In genomic region chr5:141528401-141528984, GRCh38 we compare ENCODE assay signal across 10 cellular contexts. TPM values are rescaled to one million over a fixed set of nuclear protein-coding genes. Genes with fewer than 3 reads are reported as not detected.
DNase-seq lines count a peak whose midpoint lies in the region; ATAC-seq and TF ChIP-seq lines count a peak whose summit lies in the region.
"Had no signal": no experiment of that assay in that cellular context is flagged by ENCODE, and none has a peak within 500 bp of the region (broad histone marks: within the 10 kb centered on the region; RNA-seq: fewer than 3 reads in every experiment).

No MANE protein-coding gene starts in this region.

- H3K9me3 Mint-ChIP-seq in stimulated activated naive CD8-positive, alpha-beta T cell treated with anti-CD3 and anti-CD28 coated beads, Interleukin-15, Interleukin-2, amounts not matched to agents 100 ng/mL and 50 ng/mL, for 24 hours: no peaks in the 10 kb centered on the region
- no peaks in the 10 kb centered on the region for H3K9me3 Mint-ChIP-seq in nephron progenitor cell

- no peaks in the 10 kb centered on the region for H3K27me3 Mint-ChIP-seq in stimulated activated naive CD8-positive, alpha-beta T cell treated with anti-CD3 and anti-CD28 coated beads, Interleukin-15, Interleukin-2, amounts not matched to agents 100 ng/mL and 50 ng/mL, for 24 hours
- H3K27me3 Mint-ChIP-seq in nephron progenitor cell (ENCODE audit: low read depth, poor library complexity): peaks cover 6% of the 10 kb centered on the region

- H3K79me2 ChIP-seq in fibroblast of lung (ENCODE audit: control insufficient read depth, insufficient read depth, low read length): no peaks in the 10 kb centered on the region

- no peaks in the 10 kb centered on the region for H4K20me1 ChIP-seq in fibroblast of lung (ENCODE audit: control insufficient read depth, extremely low read depth, insufficient read depth, low read length)

- peaks cover 4% of the 10 kb centered on the region for H3K36me3 ChIP-seq in fibroblast of lung (ENCODE audit: control insufficient read depth, insufficient read depth, low read length)

- H3K36me3 Mint-ChIP-seq in stimulated activated naive CD8-positive, alpha-beta T cell treated with anti-CD3 and anti-CD28 coated beads, Interleukin-15, Interleukin-2, amounts not matched to agents 100 ng/mL and 50 ng/mL, for 24 hours (ENCODE audit: low read depth): peaks cover 28% of the 10 kb centered on the region
- peaks cover 51% of the 10 kb centered on the region for H3K36me3 Mint-ChIP-seq in nephron progenitor cell (ENCODE audit: low read depth)

- peaks cover 47% of the 10 kb centered on the region for H3K4me1 ChIP-seq in fibroblast of lung (ENCODE audit: control insufficient read depth, extremely low read depth, insufficient read depth, low read length)

- H3K4me3 ChIP-seq in fibroblast of lung (replicated peaks in 1 of 4; ENCODE audit: control extremely low read depth in 1 of 4, insufficient read depth in 1 of 4, low read depth in 3 of 4, low read length in 4 of 4): no peak overlapping the region

- no peak overlapping the region for H3K9ac ChIP-seq in fibroblast of lung (ENCODE audit: insufficient read depth, low read length)

- no peak for DNase-seq in stimulated activated naive CD8-positive, alpha-beta T cell treated with anti-CD3 and anti-CD28 coated beads, Interleukin-15, Interleukin-2, amounts not matched to agents 100 U/mL and 50 U/mL, for 24 hours
- DNase-seq in fibroblast of lung (ENCODE audit: low read depth in 2 of 2): peak; percentile 55 to 67
- no peak for DNase-seq in nephron progenitor cell
- DNase-seq in erythroblast (lab: John Stamatoyannopoulos, UW): no peak
- DNase-seq in HCEC 1CT: no peak
- no peak for DNase-seq in stimulated activated CD4-positive, alpha-beta T cell treated with anti-CD3 and anti-CD28 coated beads, Interleukin-4, amount 100 ng/mL, for 4 hours
- DNase-seq: activated CD8-positive, alpha-beta memory T cell treated with anti-CD3 and anti-CD28 coated beads for 24 hours had no signal

- peaks cover 13% of the 10 kb centered on the region for H3K4me1 Mint-ChIP-seq in stimulated activated naive CD8-positive, alpha-beta T cell treated with anti-CD3 and anti-CD28 coated beads, Interleukin-15, Interleukin-2, amounts not matched to agents 100 ng/mL and 50 ng/mL, for 24 hours (ENCODE audit: low read depth)
- H3K4me1 Mint-ChIP-seq in nephron progenitor cell: peaks cover 29% of the 10 kb centered on the region

- H3K4me2 ChIP-seq in fibroblast of lung (ENCODE audit: extremely low read depth, insufficient read depth, low read length): peak overlapping the region; percentile 59

- no peak for TF ChIP-seq POLR2A in erythroblast (IDR thresholded peaks at IDR 0.05; ENCODE audit: low read length)

- peak overlapping the region; percentile 76 for H3K27ac Mint-ChIP-seq in stimulated activated naive CD8-positive, alpha-beta T cell treated with anti-CD3 and anti-CD28 coated beads, Interleukin-15, Interleukin-2, amounts not matched to agents 100 ng/mL and 50 ng/mL, for 24 hours
- H3K27ac Mint-ChIP-seq in nephron progenitor cell: peak overlapping the region; percentile 21

- H3K9me3 ChIP-seq in fibroblast of lung (ENCODE audit: control insufficient read depth, insufficient read depth, low read depth, low read length): no peaks in the 10 kb centered on the region

- no peak for TF ChIP-seq CTCF in fibroblast of lung (conservative IDR thresholded peaks at IDR 0.05 in 1 of 2, IDR thresholded peaks at IDR 0.05 in 1 of 2; ENCODE audit: low read depth in 1 of 2, low read length in 2 of 2)
- no peak for TF ChIP-seq CTCF in nephron progenitor cell (IDR thresholded peaks at IDR 0.05)

- H2AFZ ChIP-seq in fibroblast of lung (ENCODE audit: low read length): no peak overlapping the region

- H3K27me3 ChIP-seq in fibroblast of lung (ENCODE audit: control insufficient read depth, insufficient read depth, low read length): no peaks in the 10 kb centered on the region

- ATAC-seq in stimulated activated naive CD8-positive, alpha-beta T cell treated with anti-CD3 and anti-CD28 coated beads, Interleukin-15, Interleukin-2, amounts not matched to agents 100 U/mL and 50 U/mL, for 24 hours: no peak
- no peak for ATAC-seq in HG02938 (IDR thresholded peaks at IDR 0.05; ENCODE audit: unreplicated experiment)

- H3K4me3 Mint-ChIP-seq in stimulated activated naive CD8-positive, alpha-beta T cell treated with anti-CD3 and anti-CD28 coated beads, Interleukin-15, Interleukin-2, amounts not matched to agents 100 ng/mL and 50 ng/mL, for 24 hours: no peak overlapping the region
- H3K4me3 Mint-ChIP-seq in nephron progenitor cell: no peak overlapping the region

- H3K27ac ChIP-seq in fibroblast of lung (ENCODE audit: insufficient read depth, low read length): peak overlapping the region; percentile 68
- H3K27ac ChIP-seq: C4-2B had no signal

RNA-seq across cellular contexts. Expression of gene PCDHGC5, which starts 39.6 kb away (rescaled TPM):
- total RNA-seq in fibroblast of lung: 1.3 and 2.6 TPM in 2 replicates
- 0.97 and 1.1 TPM in 2 replicates for polyA plus RNA-seq in fibroblast of lung
- 0.82 and 1.0 TPM in 2 replicates for polyA plus RNA-seq in fibroblast of lung (2012)
- polyA minus RNA-seq in fibroblast of lung (ENCODE audit: low replicate concordance): 5.9 and 6.7 TPM in 2 replicates

RNA-seq across cellular contexts. Expression of gene PCDHGC4, which starts 43.7 kb away (rescaled TPM):
- total RNA-seq in fibroblast of lung: 1.5 and 3.0 TPM in 2 replicates
- polyA plus RNA-seq in fibroblast of lung: 0.48 and 0.76 TPM in 2 replicates
- polyA plus RNA-seq in fibroblast of lung (2012): 0.41 and 0.48 TPM in 2 replicates
- polyA minus RNA-seq in fibroblast of lung (ENCODE audit: low replicate concordance): 5.7 and 7.8 TPM in 2 replicates

RNA-seq across cellular contexts. Expression of gene PCDHGC3, which starts 52.7 kb away (rescaled TPM):
- 59.0 and 63.4 TPM in 2 replicates for total RNA-seq in fibroblast of lung
- 106 and 109 TPM in 2 replicates for polyA plus RNA-seq in fibroblast of lung
- 155 and 185 TPM in 2 replicates for polyA plus RNA-seq in fibroblast of lung (2012)
- polyA minus RNA-seq in fibroblast of lung (ENCODE audit: low replicate concordance): 188 and 308 TPM in 2 replicates

Comparison
In these comparisons a context has a peak if more than half of its experiments do, and no peak if none do; other contexts are left out.
1. DNase-seq: peak in fibroblast of lung (2 of 2); none in stimulated activated naive CD8-positive, alpha-beta T cell treated with anti-CD3 and anti-CD28 coated beads, Interleukin-15, Interleukin-2, amounts not matched to agents 100 U/mL and 50 U/mL, for 24 hours (single experiment), nephron progenitor cell (single experiment), erythroblast (0 of 2), HCEC 1CT (single experiment) and stimulated activated CD4-positive, alpha-beta T cell treated with anti-CD3 and anti-CD28 coated beads, Interleukin-4, amount 100 ng/mL, for 4 hours (0 of 2).